25 cellular contexts compared by ENCODE assay signal in genomic region chr6:81130071-81130470, GRCh38.
"Had no signal": no experiment of that assay in that cellular context is flagged by ENCODE, and none has a peak within 500 bp of the region (broad histone marks: within the 10 kb centered on the region; RNA-seq: fewer than 3 reads in every experiment).

No MANE protein-coding gene starts in this region.

- H3K36me3 ChIP-seq: left ventricle myocardium inferior, ovary, right atrium auricular region, thyroid gland, transverse colon, upper lobe of left lung, vagina had no signal

- H2AFZ ChIP-seq: hepatocyte had no signal

- DNase-seq: islet precursor cell; left ventricle myocardium inferior; mesendoderm; mucosa of descending colon; naive thymus-derived CD4-positive, alpha-beta T cell; ovary; stimulated activated CD4-positive, alpha-beta T cell treated with anti-CD3 and anti-CD28 coated beads, Interleukin-12 subunit alpha, Interleukin-12 subunit beta, amount 100 ng/mL, for 4 hours; stimulated activated CD4-positive, alpha-beta T cell treated with anti-CD3 and anti-CD28 coated beads, Interleukin-15, amount 100 ng/mL, for 24 hours; stimulated activated CD4-positive, alpha-beta T cell treated with anti-CD3 and anti-CD28 coated beads, Interleukin-2, amount 100 ng/mL, for 24 hours; stimulated activated CD4-positive, alpha-beta T cell treated with anti-CD3 and anti-CD28 coated beads, Interleukin-4, amount 100 ng/mL, for 1 hour; stimulated activated naive CD4-positive, alpha-beta T cell; testis; thyroid gland; transverse colon; upper lobe of left lung had no signal

- H3K27ac ChIP-seq: hepatocyte, left ventricle myocardium inferior, ovary, right atrium auricular region, skin epidermis, testis, thyroid gland, transverse colon, upper lobe of left lung, vagina had no signal

- H3K36me3 Mint-ChIP-seq: mesothelial cell of epicardium; naive thymus-derived CD4-positive, alpha-beta T cell; natural killer cell treated with Interleukin-12 subunit alpha and Interleukin-12 subunit beta and Interleukin-15 and Interleukin-18, amount 100 ng/mL, for 72 hours had no signal

- ATAC-seq: mucosa of descending colon; naive thymus-derived CD4-positive, alpha-beta T cell; natural killer cell treated with Interleukin-12 subunit alpha and Interleukin-12 subunit beta and Interleukin-15 and Interleukin-18, amount 100 ng/mL, for 72 hours; sciatic nerve had no signal

- H3K27me3 ChIP-seq: hepatocyte, ovary, right atrium auricular region, testis, thyroid gland, transverse colon, upper lobe of left lung, vagina had no signal

- H3K4me3 Mint-ChIP-seq: mesothelial cell of epicardium; naive thymus-derived CD4-positive, alpha-beta T cell; natural killer cell treated with Interleukin-12 subunit alpha and Interleukin-12 subunit beta and Interleukin-15 and Interleukin-18, amount 100 ng/mL, for 72 hours; stimulated activated naive CD8-positive, alpha-beta T cell treated with anti-CD3 and anti-CD28 coated beads, Interleukin-15, Interleukin-2, amounts not matched to agents 100 ng/mL and 50 ng/mL, for 24 hours had no signal

- H3K4me3 ChIP-seq: hepatocyte, left ventricle myocardium inferior, lung, mucosa of descending colon, ovary, right atrium auricular region, skin epidermis, testis, thyroid gland, transverse colon, upper lobe of left lung, vagina had no signal

- H3K4me1 Mint-ChIP-seq: mesothelial cell of epicardium; naive thymus-derived CD4-positive, alpha-beta T cell had no signal

- H3K79me2 ChIP-seq: hepatocyte had no signal

- H3K27ac Mint-ChIP-seq: mesothelial cell of epicardium; naive thymus-derived CD4-positive, alpha-beta T cell; natural killer cell treated with Interleukin-12 subunit alpha and Interleukin-12 subunit beta and Interleukin-15 and Interleukin-18, amount 100 ng/mL, for 72 hours; progenitor cell of endocrine pancreas; stimulated activated naive CD8-positive, alpha-beta T cell treated with anti-CD3 and anti-CD28 coated beads, Interleukin-15, Interleukin-2, amounts not matched to agents 100 ng/mL and 50 ng/mL, for 24 hours had no signal

- H3K4me2 ChIP-seq: hepatocyte had no signal

- H3K27me3 Mint-ChIP-seq: naive thymus-derived CD4-positive, alpha-beta T cell; natural killer cell treated with Interleukin-12 subunit alpha and Interleukin-12 subunit beta and Interleukin-15 and Interleukin-18, amount 100 ng/mL, for 72 hours; progenitor cell of endocrine pancreas; stimulated activated naive CD8-positive, alpha-beta T cell treated with anti-CD3 and anti-CD28 coated beads, Interleukin-15, Interleukin-2, amounts not matched to agents 100 ng/mL and 50 ng/mL, for 24 hours had no signal

- H3K4me1 ChIP-seq: left ventricle myocardium inferior, right atrium auricular region, testis, thyroid gland, transverse colon, upper lobe of left lung had no signal

- H3K9me3 ChIP-seq: ovary, right atrium auricular region, testis, thyroid gland, transverse colon, upper lobe of left lung, vagina had no signal
